Comparison of ENCODE assay signal across 15 cellular contexts in the genomic region with DNA sequence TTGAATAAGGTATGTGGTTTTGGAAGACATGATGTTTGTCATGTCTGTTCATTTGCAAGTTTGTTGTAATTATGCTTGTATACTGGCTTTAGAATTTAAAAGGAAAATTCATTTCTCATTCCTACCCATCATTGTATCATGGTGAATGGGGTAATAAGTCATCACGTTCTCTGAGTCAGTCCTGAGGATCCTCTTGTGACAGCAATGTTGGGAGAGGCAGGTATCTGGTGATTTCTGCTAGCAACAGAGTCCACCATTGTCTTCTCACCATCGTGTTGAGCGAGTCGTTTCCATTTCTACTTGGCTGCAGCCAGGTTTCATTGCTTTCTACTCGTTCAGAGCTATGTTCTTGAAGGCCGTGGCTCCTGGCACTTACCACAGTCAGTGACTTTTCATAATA. TPM values are rescaled to one million over a fixed set of nuclear protein-coding genes. Genes with fewer than 3 reads are reported as not detected.
DNase-seq lines count a peak whose midpoint lies in the region; ATAC-seq and TF ChIP-seq lines count a peak whose summit lies in the region.
"Had no signal": no experiment of that assay in that cellular context is flagged by ENCODE, and none has a peak within 500 bp of the region (broad histone marks: within the 10 kb centered on the region; RNA-seq: fewer than 3 reads in every experiment).

No MANE protein-coding gene starts in this region.

- no peaks in the 10 kb centered on the region for H3K79me1 ChIP-seq in trophoblast cell (ENCODE audit: low read length)

- no peak overlapping the region for H3K23ac ChIP-seq in trophoblast cell (ENCODE audit: low read length)

- H2BK5ac ChIP-seq in trophoblast cell (ENCODE audit: low read depth, low read length, poor library complexity) = no peak overlapping the region

- peak overlapping the region; percentile 46 for H3K18ac ChIP-seq in trophoblast cell (ENCODE audit: low read length)

- H4K91ac ChIP-seq in trophoblast cell (ENCODE audit: low read depth, low read length) = no peak overlapping the region

- in situ Hi-C loops in SK-MEL-5 (cut with HindIII; ENCODE audit: low pct_unique_long_range_greater_than_20kb, low sequenced_read_pairs) = no loop called here

- H3K9me3 ChIP-seq in trophoblast cell (ENCODE audit: insufficient read depth, low read depth, low read length) (no peaks in the 10 kb centered on the region), thyroid gland (no peaks in the 10 kb centered on the region)
- H3K9me3 ChIP-seq: BE2C had no signal

- no peak overlapping the region for H2BK120ac ChIP-seq in trophoblast cell (ENCODE audit: insufficient read depth, low read length, poor library complexity)

- peak; percentile 25 for DNase-seq in SK-MEL-5 (ENCODE audit: low read depth, low spot score)
- peak; percentile 36 for DNase-seq in epithelial cell of esophagus (ENCODE audit: low read depth)
- DNase-seq in trophoblast cell = peak in 1 of 2 donors; percentile 55
- no peak for DNase-seq in thyroid gland
- DNase-seq: BE2C; CD4-positive, alpha-beta memory T cell; GM23248; NCI-H1436 treated with DMSO at 0.1 percent for 48 hours; NCI-H2081; NCI-H510A treated with DMSO at 0.1 percent for 48 hours had no signal

- H3K36me3 ChIP-seq in KMS-11 (ENCODE audit: insufficient read depth) (no peaks in the 10 kb centered on the region), trophoblast cell (ENCODE audit: control insufficient read depth in 1 of 2, insufficient read depth in 2 of 2, low read length in 2 of 2) (no peaks in the 10 kb centered on the region), thyroid gland (no peaks in the 10 kb centered on the region)

- ATAC-seq in HG03432 (IDR thresholded peaks at IDR 0.05; ENCODE audit: unreplicated experiment) (no peak), HG02885 (IDR thresholded peaks at IDR 0.05; ENCODE audit: poor library complexity, unreplicated experiment) (no peak)
- ATAC-seq: Panc1 had no signal

- H2BK12ac ChIP-seq in trophoblast cell (ENCODE audit: low read length) = no peak overlapping the region

- H4K8ac ChIP-seq in trophoblast cell (ENCODE audit: low read depth, low read length) = no peak overlapping the region

- H3K79me2 ChIP-seq in KMS-11 (ENCODE audit: insufficient read depth, low read depth) = peaks cover 100% of the 10 kb centered on the region
- H3K79me2 ChIP-seq in trophoblast cell (ENCODE audit: control insufficient read depth, insufficient read depth, low read length, poor library complexity) = peaks cover 23% of the 10 kb centered on the region

- TF ChIP-seq CTCF in KMS-11 (conservative IDR thresholded peaks at IDR 0.05; ENCODE audit: low read depth, low read length) (no peak), epithelial cell of esophagus (IDR thresholded peaks at IDR 0.05; ENCODE audit: insufficient read depth, low read depth, low read length, missing control alignments) (no peak), thyroid gland (IDR thresholded peaks at IDR 0.05) (no peak)

- H4K12ac ChIP-seq in trophoblast cell (ENCODE audit: low read depth, low read length) = no peak overlapping the region

- TF ChIP-seq POLR2A in thyroid gland (IDR thresholded peaks at IDR 0.05) = no peak

- intact Hi-C loops in thyroid gland (cut with DNase I) = no loop called here

- peak overlapping the region; percentile 97 for H3K4ac ChIP-seq in trophoblast cell (ENCODE audit: low read depth, low read length)

- H3K27me3 ChIP-seq in KMS-11 (ENCODE audit: insufficient read depth, low read depth) = no peaks in the 10 kb centered on the region
- H3K27me3 ChIP-seq in trophoblast cell (ENCODE audit: insufficient read depth, low read length) = no peaks in the 10 kb centered on the region
- no peaks in the 10 kb centered on the region for H3K27me3 ChIP-seq in thyroid gland
- H3K27me3 ChIP-seq: BE2C had no signal

- H4K20me1 ChIP-seq in KMS-11 (ENCODE audit: insufficient read depth) = peaks cover 59% of the 10 kb centered on the region

- H3K27ac ChIP-seq in KMS-11 = peak overlapping the region; percentile 57; the same call in 1 of the 2 replicates
- no peak overlapping the region for H3K27ac ChIP-seq in trophoblast cell (ENCODE audit: low read depth, low read length)
- no peak overlapping the region for H3K27ac ChIP-seq in thyroid gland
- H3K27ac ChIP-seq: GM23248, SK-N-MC had no signal

- H3K9ac ChIP-seq in KMS-11 (no peak overlapping the region), trophoblast cell (ENCODE audit: low read length) (no peak overlapping the region)
- H3K9ac ChIP-seq: GM23248 had no signal

- H3K4me1 ChIP-seq in KMS-11 (ENCODE audit: low read depth, poor library complexity, severe bottlenecking) (peaks cover 100% of the 10 kb centered on the region), trophoblast cell (ENCODE audit: control insufficient read depth in 1 of 2, insufficient read depth in 2 of 2, low read length in 2 of 2) (peaks cover 12 to 14% of the 10 kb centered on the region in 2 experiments), thyroid gland (peaks cover 5 to 10% of the 10 kb centered on the region in 2 donors)

- H3K14ac ChIP-seq in trophoblast cell (ENCODE audit: low read length) = no peak overlapping the region

- H3K4me3 ChIP-seq in KMS-11 (IDR thresholded peaks at IDR 0.05; ENCODE audit: insufficient read depth, low read depth, low read length) = no peak overlapping the region
- H3K4me3 ChIP-seq in epithelial cell of esophagus (ENCODE audit: low read length) = no peak overlapping the region
- no peak overlapping the region for H3K4me3 ChIP-seq in trophoblast cell (ENCODE audit: low read depth, low read length)
- H3K4me3 ChIP-seq in thyroid gland (replicated peaks in 1 of 3) = no peak overlapping the region
- H3K4me3 ChIP-seq: GM23248, SK-N-MC had no signal

- H3K4me2 ChIP-seq in KMS-11 = peak overlapping the region; percentile 90; the same call in 1 of the 2 replicates
- no peak overlapping the region for H3K4me2 ChIP-seq in trophoblast cell (ENCODE audit: low read length)

- H2AFZ ChIP-seq in KMS-11 (ENCODE audit: low read depth) (no peak overlapping the region), trophoblast cell (ENCODE audit: insufficient read depth, low read length, poor library complexity) (no peak overlapping the region)
- H2AFZ ChIP-seq: GM23248 had no signal

- no CpG with 5 or more reads among the region's 6 CpGs for WGBS in trophoblast cell (ENCODE audit: extremely low coverage, insufficient coverage, insufficient read length)
- WGBS in thyroid gland, 2 donors = 92 to 97% methylated on average over 6 of the region's 6 CpGs

- no peak overlapping the region for H2AK5ac ChIP-seq in trophoblast cell (ENCODE audit: low read length)

RNA-seq across cellular contexts. Expression of gene CUL1, which starts 16.3 kb away (rescaled TPM):
- 68.4 and 68.6 TPM in 2 replicates for total RNA-seq in SK-MEL-5 (2014; rRNA removed; shearing (Covaris generic))
- 75.6 and 79.9 TPM in 2 replicates for polyA plus RNA-seq in SK-MEL-5 (2015; cell fraction: cytosol; rRNA removed)
- polyA plus RNA-seq in SK-MEL-5 (2015; cell fraction: nucleus; rRNA removed) = 46.5 and 50.6 TPM in 2 replicates
- 78.0 and 80.3 TPM in 2 replicates for polyA plus RNA-seq in trophoblast cell (2013)
- total RNA-seq in thyroid gland = 10 to 100 TPM; 51.3 to 53.4 (median 52.9) TPM

Comparison
In these comparisons a context has a peak if more than half of its experiments do, and no peak if none do; other contexts are left out.
1. DNase-seq: peak in SK-MEL-5 (single experiment) and epithelial cell of esophagus (single experiment); none in thyroid gland (0 of 2).